ENCODE assay signal across 1 cellular context in the genomic region with DNA sequence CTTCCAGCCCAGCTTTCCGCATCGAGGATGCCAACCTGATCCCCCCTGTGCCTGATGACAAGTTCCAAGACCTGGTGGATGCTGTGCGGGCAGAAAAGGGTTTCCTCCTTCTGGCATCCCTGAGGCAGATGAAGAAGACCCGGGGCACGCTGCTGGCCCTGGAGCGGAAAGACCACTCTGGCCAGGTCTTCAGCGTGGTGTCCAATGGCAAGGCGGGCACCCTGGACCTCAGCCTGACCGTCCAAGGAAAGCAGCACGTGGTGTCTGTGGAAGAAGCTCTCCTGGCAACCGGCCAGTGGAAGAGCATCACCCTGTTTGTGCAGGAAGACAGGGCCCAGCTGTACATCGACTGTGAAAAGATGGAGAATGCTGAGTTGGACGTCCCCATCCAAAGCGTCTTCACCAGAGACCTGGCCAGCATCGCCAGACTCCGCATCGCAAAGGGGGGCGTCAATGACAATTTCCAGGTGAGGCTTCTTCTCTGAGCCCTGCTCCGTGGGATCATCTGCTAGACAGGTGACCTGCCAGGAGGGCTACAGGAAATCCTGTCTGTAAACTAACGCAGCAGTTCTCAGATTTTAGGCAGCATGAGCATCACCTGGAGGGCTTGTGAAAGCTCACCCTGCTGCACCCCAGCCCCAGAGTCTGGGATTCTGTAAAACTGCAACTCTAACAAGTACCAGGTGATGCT.
TF ChIP-seq lines count a peak whose summit lies in the region.

No MANE protein-coding gene starts in this region.

TF ChIP-seq in H1, 55 proteins besides CTCF, POLR2A, EP300 and RAD21 (continued from another document):
- TF ChIP-seq JUND (IDR thresholded peaks at IDR 0.05; ENCODE audit: low read length) (no peak), TCF12 (IDR thresholded peaks at IDR 0.05; ENCODE audit: low read depth, low read length) (no peak)
